8 cellular contexts compared by ENCODE assay signal in the genomic region with DNA sequence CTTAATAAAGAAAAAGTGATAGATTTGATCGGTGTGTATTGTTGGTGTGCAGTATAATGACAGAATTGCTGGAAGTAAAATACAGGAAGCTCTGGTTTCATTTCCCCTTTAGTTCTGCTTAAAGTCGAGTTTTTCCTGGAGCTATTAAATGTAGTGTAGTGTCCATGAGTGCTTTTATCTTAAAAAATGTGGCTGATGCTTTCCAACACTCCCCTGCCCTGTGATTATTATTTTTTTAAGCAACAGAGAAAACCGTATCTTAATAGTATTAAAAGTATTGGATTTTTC. TPM values are rescaled to one million over a fixed set of nuclear protein-coding genes. Genes with fewer than 3 reads are reported as not detected.
DNase-seq lines count a peak whose midpoint lies in the region; ATAC-seq and TF ChIP-seq lines count a peak whose summit lies in the region.

No MANE protein-coding gene starts in this region.

- H3K36me3 Mint-ChIP-seq in nephron progenitor cell (ENCODE audit: low read depth), result peaks cover 15% of the 10 kb centered on the region

- H3K4me3 ChIP-seq in GM08714 (ENCODE audit: low read length), result peak overlapping the region; percentile 74
- H3K4me3 ChIP-seq in Jurkat, Clone E6-1 (ENCODE audit: low read length), result peak overlapping the region; percentile 98
- peak overlapping the region; percentile 89 to 95 for H3K4me3 ChIP-seq in cardiac fibroblast (replicated peaks in 1 of 2; ENCODE audit: low read depth in 2 of 2, low read length in 2 of 2)

- no peak for DNase-seq in Jurkat, Clone E6-1 (ENCODE audit: low read depth, low spot score)
- DNase-seq in cardiac fibroblast (ENCODE audit: low read depth in 2 of 2) (no peak), nephron progenitor cell (no peak), HT-29 (ENCODE audit: low spot score) (no peak), NCI-H1092 (lab: John Stamatoyannopoulos, UW) (no peak)
- no peak for DNase-seq in stimulated activated CD4-positive, alpha-beta T cell treated with anti-CD3 and anti-CD28 coated beads, Interleukin-4, amount 100 ng/mL, for 4 hours

- no peaks in the 10 kb centered on the region for H3K27me3 Mint-ChIP-seq in nephron progenitor cell (ENCODE audit: low read depth, poor library complexity)

- TF ChIP-seq CTCF in cardiac fibroblast (IDR thresholded peaks at IDR 0.05; ENCODE audit: low read depth, low read length), result no peak
- no peak for TF ChIP-seq CTCF in nephron progenitor cell (IDR thresholded peaks at IDR 0.05)

- ATAC-seq in HG02798 (IDR thresholded peaks at IDR 0.05; ENCODE audit: poor library complexity, unreplicated experiment), result no peak

- H3K4me3 Mint-ChIP-seq in nephron progenitor cell, result peak overlapping the region; percentile 89

- no peaks in the 10 kb centered on the region for H3K9me3 Mint-ChIP-seq in nephron progenitor cell

- H3K27ac Mint-ChIP-seq in nephron progenitor cell, result peak overlapping the region; percentile 17

- peaks cover 32% of the 10 kb centered on the region for H3K4me1 Mint-ChIP-seq in nephron progenitor cell

RNA-seq across cellular contexts. Expression of gene LGALS8, which starts 1.1 kb away (rescaled TPM):
- polyA plus RNA-seq in Jurkat, Clone E6-1 (2012; ENCODE audit: insufficient read depth, insufficient read length), result 37.8 TPM
- 25.1 and 32.0 TPM in 2 replicates for total RNA-seq in HT-29 (2014; rRNA removed; shearing (Covaris generic))
